Comparison of ENCODE assay signal across 35 cellular contexts in the genomic region with DNA sequence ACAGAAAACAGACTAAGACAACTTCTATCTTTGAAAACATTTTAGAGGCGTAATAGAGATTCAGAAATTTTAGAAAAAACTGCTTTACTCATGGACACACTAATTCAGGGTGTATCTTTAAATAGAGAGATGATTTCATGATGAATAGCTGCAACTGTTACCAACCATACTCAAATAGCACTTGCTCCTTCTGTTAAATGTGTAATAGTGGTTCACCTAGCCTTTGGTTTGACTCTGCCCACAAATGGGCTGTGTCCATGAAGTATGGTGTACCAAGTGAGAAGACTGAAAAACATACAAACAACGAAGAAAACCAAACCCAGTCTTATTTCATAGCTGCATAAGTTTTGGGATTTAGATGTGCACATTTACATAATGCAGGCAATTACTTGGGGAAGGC.
"Had no signal": no experiment of that assay in that cellular context is flagged by ENCODE, and none has a peak within 500 bp of the region (broad histone marks: within the 10 kb centered on the region; RNA-seq: fewer than 3 reads in every experiment).

No MANE protein-coding gene starts in this region.

- H3K27me3 ChIP-seq: MG63 had no signal

- H3K9me3 ChIP-seq: MG63 had no signal

- DNase-seq: Karpas-422, Kasumi-1, MG63, MM.1S, MV-4-11, NCI-H1048, NCI-H1092, NCI-H1092 treated with DMSO at 0.1 percent for 48 hours, NCI-H1105, NCI-H1105 treated with DMSO at 0.1 percent for 48 hours, NCI-H1417, NCI-H1417 treated with DMSO at 0.1 percent for 48 hours, NCI-H1436, NCI-H1436 treated with DMSO at 0.1 percent for 48 hours, NCI-H146, NCI-H1694, NCI-H1694 treated with DMSO at 0.1 percent for 48 hours, NCI-H187, NCI-H187 treated with DMSO at 0.1 percent for 48 hours, NCI-H1930, NCI-H2029, NCI-H2029 treated with DMSO at 0.1 percent for 48 hours, NCI-H2081, NCI-H2081 treated with DMSO at 0.1 percent for 48 hours, NCI-H2107, NCI-H2171, NCI-H2171 treated with DMSO at 0.1 percent for 48 hours, NCI-H2227 treated with DMSO at 0.1 percent for 48 hours, NCI-H226, NCI-H345, NCI-H446, NCI-H446 treated with DMSO at 0.1 percent for 48 hours, NCI-H510A, NCI-H510A treated with DMSO at 0.1 percent for 48 hours had no signal

- H3K4me3 ChIP-seq: MG63 had no signal

- H3K36me3 ChIP-seq: MG63 had no signal

- H3K4me2 ChIP-seq: KMS-11 had no signal

- H3K27ac ChIP-seq: KMS-11 had no signal

- H3K9ac ChIP-seq: KMS-11 had no signal
